Comparison of ENCODE assay signal across 1 cellular context in the genomic region with DNA sequence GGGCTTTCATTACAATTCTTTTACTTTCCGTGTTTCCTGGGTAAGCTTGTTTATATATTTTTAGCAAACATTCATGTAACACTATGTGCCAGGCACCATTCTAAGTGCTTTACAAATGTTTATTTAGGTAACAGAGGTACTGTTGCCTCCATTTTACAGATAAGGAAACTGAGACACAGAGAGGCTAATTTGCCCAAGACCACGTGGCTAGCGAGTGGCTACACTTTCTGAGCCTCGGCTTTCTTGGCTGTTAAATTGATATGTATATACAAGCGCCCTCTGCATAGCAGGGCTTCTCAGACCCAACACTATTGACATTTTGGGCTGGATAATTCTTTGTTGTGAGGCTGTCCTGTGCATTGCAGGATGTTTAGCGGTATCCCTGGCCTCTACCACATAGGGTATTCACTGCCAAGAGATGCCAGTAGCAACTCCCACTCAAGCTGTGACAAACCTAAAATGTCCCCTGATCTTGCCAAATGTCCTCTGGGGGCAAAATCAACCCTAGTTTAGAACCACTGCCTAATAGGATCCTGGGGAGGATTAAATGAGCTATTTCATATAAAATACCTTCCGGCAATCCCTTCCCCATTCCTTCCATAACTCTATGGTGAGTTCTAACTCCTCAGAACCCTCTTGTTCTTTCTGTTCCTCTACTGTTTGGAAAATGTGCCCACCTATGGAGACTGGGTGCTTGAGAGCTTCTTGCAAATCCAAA.
TF ChIP-seq lines count a peak whose summit lies in the region.

No MANE protein-coding gene starts in this region.

TF ChIP-seq in SK-N-SH, 30 proteins besides CTCF, POLR2A, EP300 and RAD21 (continued from another document):
- no peak for TF ChIP-seq SIN3A (IDR thresholded peaks at IDR 0.05; ENCODE audit: borderline replicate concordance, low read depth, low read length)
- TF ChIP-seq ELF1 (IDR thresholded peaks at IDR 0.05) = no peak
- no peak for TF ChIP-seq EZH2phosphoT487 (IDR thresholded peaks at IDR 0.05; ENCODE audit: borderline replicate concordance, low read depth)
- TF ChIP-seq NFIC (IDR thresholded peaks at IDR 0.05; ENCODE audit: borderline replicate concordance) = no peak
- no peak for TF ChIP-seq MEF2A (IDR thresholded peaks at IDR 0.05; ENCODE audit: borderline replicate concordance, low read depth)
- no peak for TF ChIP-seq TEAD4 (IDR thresholded peaks at IDR 0.05; ENCODE audit: borderline replicate concordance, insufficient read depth)
- TF ChIP-seq MXI1 (IDR thresholded peaks at IDR 0.05; ENCODE audit: low read depth, low read length) = no peak
